ENCODE assay signal across 15 cellular contexts in the genomic region with DNA sequence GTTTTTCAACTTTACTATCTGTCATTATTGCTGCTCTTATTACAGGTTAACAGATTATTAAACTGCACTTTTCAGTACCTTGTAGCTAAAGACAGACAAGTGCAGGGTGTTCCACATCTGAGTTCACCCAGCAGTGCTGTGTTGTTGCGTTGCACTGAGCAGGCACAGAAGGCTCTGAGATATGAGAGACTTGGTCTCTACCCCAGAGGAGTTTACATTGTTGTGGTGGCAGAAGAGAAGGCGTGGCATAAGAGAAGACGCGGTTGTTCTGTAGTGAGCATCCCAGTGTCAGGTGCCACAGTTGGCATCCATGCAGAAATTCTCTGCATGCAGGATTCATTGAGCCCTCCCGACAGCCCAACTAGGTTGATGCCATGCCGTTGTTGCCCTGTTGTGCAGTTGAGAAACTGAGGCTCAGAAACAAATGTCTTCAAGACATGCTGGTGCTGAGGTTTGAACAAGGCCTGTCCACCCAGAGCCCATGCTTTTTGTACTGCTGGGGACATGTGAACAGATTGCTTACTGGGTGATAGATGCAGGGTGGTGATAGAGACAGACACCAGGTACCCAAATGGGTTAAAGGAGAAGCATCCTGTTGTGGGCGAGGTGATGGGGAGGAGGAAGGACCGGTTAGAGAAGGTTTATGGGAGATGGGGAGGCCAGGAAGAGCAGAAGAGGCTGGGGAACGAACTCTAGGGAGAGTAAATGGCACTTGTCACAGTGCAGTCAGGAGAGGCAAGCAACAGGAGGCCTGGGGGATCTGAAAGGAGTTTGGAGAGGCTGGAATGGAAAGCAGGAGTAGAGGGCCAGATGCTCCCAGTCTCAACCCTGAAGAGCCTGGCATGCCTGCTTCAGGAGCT. TPM values are rescaled to one million over a fixed set of nuclear protein-coding genes. Genes with fewer than 3 reads are reported as not detected.
DNase-seq lines count a peak whose midpoint lies in the region; ATAC-seq and TF ChIP-seq lines count a peak whose summit lies in the region.
"Had no signal": no experiment of that assay in that cellular context is flagged by ENCODE, and none has a peak within 500 bp of the region (broad histone marks: within the 10 kb centered on the region; RNA-seq: fewer than 3 reads in every experiment).

No MANE protein-coding gene starts in this region.

- CTCF ChIA-PET in activated CD8-positive, alpha-beta T cell treated with anti-CD3 and anti-CD28 coated beads for 36 hours (lab: Charles Lee) = interaction anchor here (0.9 to 1.2 kb wide), 2 partner anchors 63 to 72 kb away, joined by 3 read pairs; no protein-coding TSS in a partner anchor

- H3K27me3 Mint-ChIP-seq in endodermal cell (ENCODE audit: insufficient read depth) = no peaks in the 10 kb centered on the region
- no peaks in the 10 kb centered on the region for H3K27me3 Mint-ChIP-seq in activated CD8-positive, alpha-beta T cell treated with anti-CD3 and anti-CD28 coated beads for 36 hours
- H3K27me3 Mint-ChIP-seq: activated T-cell treated with anti-CD3 and anti-CD28 coated beads, Interleukin-2, amount 50 U/mL, for 24 hours had no signal

- POLR2A ChIA-PET in activated CD8-positive, alpha-beta T cell treated with anti-CD3 and anti-CD28 coated beads for 36 hours (lab: Charles Lee) = interaction anchor here (1.2 kb wide), 1 partner anchor 144 kb away, joined by 3 read pairs; no protein-coding TSS in a partner anchor

- H3K4me1 Mint-ChIP-seq in endodermal cell = peaks cover 48% of the 10 kb centered on the region
- peaks cover 20% of the 10 kb centered on the region for H3K4me1 Mint-ChIP-seq in activated CD8-positive, alpha-beta T cell treated with anti-CD3 and anti-CD28 coated beads for 36 hours (ENCODE audit: low read depth)

- H3K4me1 ChIP-seq in left ventricle myocardium inferior (peaks cover 100% of the 10 kb centered on the region), endodermal cell (ENCODE audit: control insufficient read depth, insufficient read depth, low read length) (peaks cover 5% of the 10 kb centered on the region), osteoblast (ENCODE audit: insufficient read depth, low read length) (peaks cover 81% of the 10 kb centered on the region), vagina (peaks cover 90% of the 10 kb centered on the region)

- no peak overlapping the region for H3K9ac ChIP-seq in endodermal cell (ENCODE audit: extremely low read depth, low read length, poor library complexity, severe bottlenecking)

- peaks cover 72% of the 10 kb centered on the region for H3K79me2 ChIP-seq in osteoblast (ENCODE audit: insufficient read depth, low read length)

- H3K9me3 ChIP-seq in left ventricle myocardium inferior (replicated peaks) = no peaks in the 10 kb centered on the region
- H3K9me3 ChIP-seq in endodermal cell (ENCODE audit: control insufficient read depth, low read length) = no peaks in the 10 kb centered on the region
- no peaks in the 10 kb centered on the region for H3K9me3 ChIP-seq in osteoblast (ENCODE audit: low read depth, low read length)
- no peaks in the 10 kb centered on the region for H3K9me3 ChIP-seq in vagina
- H3K9me3 ChIP-seq: SJSA1, spleen had no signal

- peak overlapping the region; percentile 9 for H3K4me2 ChIP-seq in osteoblast (ENCODE audit: insufficient read depth, low read length)

- TF ChIP-seq CTCF in left ventricle myocardium inferior (IDR thresholded peaks at IDR 0.05; ENCODE audit: borderline replicate concordance) (no peak), endodermal cell (conservative IDR thresholded peaks at IDR 0.05) (no peak), osteoblast (IDR thresholded peaks at IDR 0.05; ENCODE audit: extremely low read depth, low read depth, low read length) (no peak), vagina (IDR thresholded peaks at IDR 0.05) (no peak)
- TF ChIP-seq CTCF in activated CD8-positive, alpha-beta T cell treated with anti-CD3 and anti-CD28 coated beads for 36 hours (IDR thresholded peaks at IDR 0.05) = no peak

- H3K27me3 ChIP-seq in left ventricle myocardium inferior (ENCODE audit: low read depth) (no peaks in the 10 kb centered on the region), endodermal cell (ENCODE audit: control insufficient read depth, insufficient read depth, low read length, poor library complexity, severe bottlenecking) (no peaks in the 10 kb centered on the region), osteoblast (ENCODE audit: insufficient read depth, low read length) (no peaks in the 10 kb centered on the region), vagina (no peaks in the 10 kb centered on the region)
- H3K27me3 ChIP-seq: SJSA1, spleen had no signal

- no peak overlapping the region for H3K4me3 Mint-ChIP-seq in endodermal cell
- H3K4me3 Mint-ChIP-seq in activated CD8-positive, alpha-beta T cell treated with anti-CD3 and anti-CD28 coated beads for 36 hours = no peak overlapping the region
- H3K4me3 Mint-ChIP-seq: activated T-cell treated with anti-CD3 and anti-CD28 coated beads, Interleukin-2, amount 50 U/mL, for 24 hours had no signal

- H2AFZ ChIP-seq in osteoblast (ENCODE audit: low read length) = no peak overlapping the region

- H3K4me3 ChIP-seq in left ventricle myocardium inferior = no peak overlapping the region
- H3K4me3 ChIP-seq in endodermal cell (ENCODE audit: low read length) = no peak overlapping the region
- H3K4me3 ChIP-seq in osteoblast (ENCODE audit: insufficient read depth, low read length) = no peak overlapping the region
- no peak overlapping the region for H3K4me3 ChIP-seq in vagina
- H3K4me3 ChIP-seq: SJSA1, spleen had no signal

- H4K20me1 ChIP-seq in osteoblast (ENCODE audit: insufficient read depth, low read length) = peaks cover 33% of the 10 kb centered on the region

- intact Hi-C loops in left ventricle myocardium inferior (cut with micrococcal nuclease) (no loop called here), Right ventricle myocardium superior (cut with DNase I) (no loop called here), vagina (cut with DNase I) (no loop called here)
- intact Hi-C loops in activated CD8-positive, alpha-beta T cell treated with anti-CD3 and anti-CD28 coated beads for 36 hours (cut with micrococcal nuclease) = no loop called here

- TF ChIP-seq POLR2A in vagina (IDR thresholded peaks at IDR 0.05) = no peak

- no peak for ATAC-seq in Right ventricle myocardium superior (ENCODE audit: poor library complexity)
- no peak for ATAC-seq in activated CD8-positive, alpha-beta T cell treated with anti-CD3 and anti-CD28 coated beads for 36 hours

- H3K27ac ChIP-seq in left ventricle myocardium inferior (replicated peaks) (peak overlapping the region; percentile 96), endodermal cell (ENCODE audit: low read depth, low read length) (peak overlapping the region; percentile 29), osteoblast (ENCODE audit: low read depth, low read length) (peak overlapping the region; percentile 98), vagina (peak overlapping the region; percentile 94)
- H3K27ac ChIP-seq: epithelial cell of prostate, SJSA1 had no signal

- H3K36me3 Mint-ChIP-seq in endodermal cell (ENCODE audit: low read depth) = peaks cover 2% of the 10 kb centered on the region
- no peaks in the 10 kb centered on the region for H3K36me3 Mint-ChIP-seq in activated CD8-positive, alpha-beta T cell treated with anti-CD3 and anti-CD28 coated beads for 36 hours (ENCODE audit: low read depth)

- DNase-seq in left ventricle myocardium inferior (no peak), Right ventricle myocardium superior (no peak), endodermal cell (peak; percentile 38), osteoblast (ENCODE audit: insufficient read length, low spot score, missing footprints) (peak; percentile 59), vagina (ENCODE audit: extremely low spot score in 2 of 2) (no peak), NCI-H146 (lab: John Stamatoyannopoulos, UW) (no peak), NCI-H1092 (lab: John Stamatoyannopoulos, UW) (no peak)
- no peak for DNase-seq in activated CD8-positive, alpha-beta T cell treated with anti-CD3 and anti-CD28 coated beads for 36 hours
- DNase-seq: activated T-cell treated with anti-CD3 and anti-CD28 coated beads, Interleukin-2, amount 50 U/mL, for 24 hours; GOT3; NCI-H82; spleen had no signal

- no peak overlapping the region for H3K27ac Mint-ChIP-seq in endodermal cell
- H3K27ac Mint-ChIP-seq in activated CD8-positive, alpha-beta T cell treated with anti-CD3 and anti-CD28 coated beads for 36 hours = no peak overlapping the region
- H3K27ac Mint-ChIP-seq: activated T-cell treated with anti-CD3 and anti-CD28 coated beads, Interleukin-2, amount 50 U/mL, for 24 hours had no signal

- H3K9me3 Mint-ChIP-seq in endodermal cell = no peaks in the 10 kb centered on the region
- H3K9me3 Mint-ChIP-seq in activated CD8-positive, alpha-beta T cell treated with anti-CD3 and anti-CD28 coated beads for 36 hours = no peaks in the 10 kb centered on the region
- H3K9me3 Mint-ChIP-seq: activated T-cell treated with anti-CD3 and anti-CD28 coated beads, Interleukin-2, amount 50 U/mL, for 24 hours had no signal

- H3K36me3 ChIP-seq in left ventricle myocardium inferior = no peaks in the 10 kb centered on the region
- H3K36me3 ChIP-seq in endodermal cell (ENCODE audit: control insufficient read depth, insufficient read depth, low read length) = peaks cover 5% of the 10 kb centered on the region
- H3K36me3 ChIP-seq in osteoblast (ENCODE audit: insufficient read depth, low read length) = peaks cover 15% of the 10 kb centered on the region
- H3K36me3 ChIP-seq in vagina = no peaks in the 10 kb centered on the region
- H3K36me3 ChIP-seq: spleen had no signal

- WGBS in endodermal cell (ENCODE audit: insufficient coverage in 1 of 2, insufficient read length in 1 of 2), 2 experiments = 94 to 95% methylated on average over 9 of the region's 9 CpGs

RNA-seq across cellular contexts. Expression of a gene that starts 8.2 kb away (rescaled TPM):
- total RNA-seq in left ventricle myocardium inferior (30.7 TPM), Right ventricle myocardium superior (31.5 TPM), endodermal cell (10 to 100 TPM; 78.8 to 94.1 TPM), osteoblast (92.2 and 94.8 TPM in 2 replicates), vagina (68.5 TPM)
- polyA plus RNA-seq in endodermal cell (2013, experiment 1 of 2) = 62.3 TPM
- polyA plus RNA-seq in endodermal cell (2013, experiment 2 of 2) = 60.4 TPM
- total RNA-seq in activated CD8-positive, alpha-beta T cell treated with anti-CD3 and anti-CD28 coated beads for 36 hours = 10 to 100 TPM; 30.2 to 33.0 TPM

RNA-seq across cellular contexts. Expression of a gene that starts 53.3 kb away (rescaled TPM):
- not detected for total RNA-seq in left ventricle myocardium inferior
- not detected for total RNA-seq in Right ventricle myocardium superior
- total RNA-seq in endodermal cell = not detected
- not detected for polyA plus RNA-seq in endodermal cell (2013, experiment 1 of 2)
- not detected for polyA plus RNA-seq in endodermal cell (2013, experiment 2 of 2)
- not detected in 2 replicates for total RNA-seq in osteoblast
- not detected for total RNA-seq in vagina
- total RNA-seq in activated CD8-positive, alpha-beta T cell treated with anti-CD3 and anti-CD28 coated beads for 36 hours = not detected
- total RNA-seq: HT-29, SJSA1, spleen had no signal

Comparison
In these comparisons a context has a peak if more than half of its experiments do, and no peak if none do; other contexts are left out.
1. DNase-seq: peak in endodermal cell (single experiment) and osteoblast (single experiment); none in left ventricle myocardium inferior (single experiment), Right ventricle myocardium superior (single experiment), vagina (0 of 2), NCI-H146 (single experiment), activated CD8-positive, alpha-beta T cell treated with anti-CD3 and anti-CD28 coated beads for 36 hours (single experiment) and NCI-H1092 (single experiment).
2. H3K27ac ChIP-seq: peak in every context shown above with its lines; median percentile 98 in osteoblast; 96 in left ventricle myocardium inferior; 94 in vagina; 29 in endodermal cell.